In the genomic region with DNA sequence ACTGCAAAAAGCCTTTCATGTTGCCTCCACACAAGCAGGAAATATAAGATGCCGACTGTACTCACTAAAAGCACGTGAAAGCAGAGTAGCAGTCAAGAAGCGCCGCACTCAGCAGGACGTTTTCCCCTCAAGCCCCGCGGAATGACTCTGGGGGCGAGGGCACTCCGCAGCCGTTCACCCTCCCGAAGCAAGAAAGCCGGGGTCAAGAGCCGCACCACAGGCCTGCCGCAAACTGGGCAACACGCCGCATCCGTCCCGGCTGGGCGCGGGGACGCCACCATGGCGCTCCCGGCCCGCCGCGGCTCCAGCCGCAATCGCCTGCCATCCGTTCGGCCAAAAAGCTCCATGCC, we compare ENCODE assay signal across 8 cellular contexts. TPM values are rescaled to one million over a fixed set of nuclear protein-coding genes. Genes with fewer than 3 reads are reported as not detected.
DNase-seq lines count a peak whose midpoint lies in the region; ATAC-seq and TF ChIP-seq lines count a peak whose summit lies in the region.

No MANE protein-coding gene starts in this region.

- H3K27me3 ChIP-seq in endodermal cell (ENCODE audit: control insufficient read depth, insufficient read depth, low read length, poor library complexity, severe bottlenecking) (no peaks in the 10 kb centered on the region), muscle layer of duodenum (ENCODE audit: low read depth, low read length) (no peaks in the 10 kb centered on the region)

- H3K4me1 ChIP-seq in endodermal cell (ENCODE audit: control insufficient read depth, insufficient read depth, low read length) (peaks cover 6% of the 10 kb centered on the region), muscle layer of duodenum (ENCODE audit: control insufficient read depth in 1 of 2, insufficient read depth in 2 of 2, low read length in 2 of 2) (peaks cover 0 to 20% of the 10 kb centered on the region in 2 donors)

- 0% methylated on average over 2 to 30 of the region's 30 CpGs for WGBS in endodermal cell (ENCODE audit: insufficient coverage in 1 of 2, insufficient read length in 1 of 2), 2 experiments

- H3K4me3 ChIP-seq in endodermal cell (ENCODE audit: low read length) (peak overlapping the region; percentile 94), muscle layer of duodenum (ENCODE audit: low read depth in 1 of 2, low read length in 2 of 2) (peak overlapping the region; percentile 71 to 84)

- peak overlapping the region; percentile 99 for H3K4me3 Mint-ChIP-seq in endodermal cell

- no peaks in the 10 kb centered on the region for H3K27me3 Mint-ChIP-seq in endodermal cell (ENCODE audit: insufficient read depth)

- peaks cover 48% of the 10 kb centered on the region for H3K36me3 Mint-ChIP-seq in endodermal cell (ENCODE audit: low read depth)

- H3K9me3 ChIP-seq in endodermal cell (ENCODE audit: control insufficient read depth, low read length) (no peaks in the 10 kb centered on the region), muscle layer of duodenum (ENCODE audit: control insufficient read depth in 1 of 2, low read length in 2 of 2) (no peaks in the 10 kb centered on the region)

- DNase-seq in AG08396 (ENCODE audit: low spot score) (peak; percentile 27), SW480 (ENCODE audit: low spot score) (peak; percentile 32), endodermal cell (no peak), HuH-7.5 (ENCODE audit: low spot score) (no peak), NCI-H510A (lab: John Stamatoyannopoulos, UW) (no peak)

- H3K27ac Mint-ChIP-seq in endodermal cell, result peak overlapping the region; percentile 100

- ATAC-seq in GM19023 (IDR thresholded peaks at IDR 0.05; ENCODE audit: unreplicated experiment), result peak; percentile 43
- peak; percentile 24 for ATAC-seq in HG03103 (IDR thresholded peaks at IDR 0.05; ENCODE audit: low read depth, unreplicated experiment)

- no peak for TF ChIP-seq CTCF in endodermal cell (conservative IDR thresholded peaks at IDR 0.05)

- peaks cover 47% of the 10 kb centered on the region for H3K36me3 ChIP-seq in endodermal cell (ENCODE audit: control insufficient read depth, insufficient read depth, low read length)
- H3K36me3 ChIP-seq in muscle layer of duodenum (ENCODE audit: control insufficient read depth in 1 of 2, insufficient read depth in 2 of 2, low read length in 2 of 2), result peaks cover 34 to 40% of the 10 kb centered on the region in 2 donors

- H3K27ac ChIP-seq in endodermal cell (ENCODE audit: low read depth, low read length) (peak overlapping the region; percentile 97), muscle layer of duodenum (ENCODE audit: low read length) (peak overlapping the region; percentile 88)

- H3K4me1 Mint-ChIP-seq in endodermal cell, result peaks cover 22% of the 10 kb centered on the region

- H3K9me3 Mint-ChIP-seq in endodermal cell, result no peaks in the 10 kb centered on the region

- H3K9ac ChIP-seq in endodermal cell (ENCODE audit: extremely low read depth, low read length, poor library complexity, severe bottlenecking), result peak overlapping the region; percentile 98

RNA-seq across cellular contexts. Expression of a gene that starts 0.4 kb away (rescaled TPM):
- total RNA-seq in endodermal cell, result 1,000 to 10,000 TPM; 1,918 to 2,261 TPM
- 1,869 TPM for polyA plus RNA-seq in endodermal cell (2013, experiment 1 of 2)
- polyA plus RNA-seq in endodermal cell (2013, experiment 2 of 2), result 1,884 TPM

RNA-seq across cellular contexts. Expression of a gene that starts 29.1 kb away (rescaled TPM):
- 1 to 10 TPM; 2.3 to 2.4 TPM for total RNA-seq in endodermal cell
- polyA plus RNA-seq in endodermal cell (2013, experiment 1 of 2), result 4.7 TPM
- 4.7 TPM for polyA plus RNA-seq in endodermal cell (2013, experiment 2 of 2)

Comparison
In these comparisons a context has a peak if more than half of its experiments do, and no peak if none do; other contexts are left out.
1. DNase-seq: peak in AG08396 (single experiment) and SW480 (single experiment); none in endodermal cell (single experiment), HuH-7.5 (single experiment) and NCI-H510A (single experiment).